16 cellular contexts compared by ENCODE assay signal in genomic region chr4:100945789-100946188, GRCh38.
"Had no signal": no experiment of that assay in that cellular context is flagged by ENCODE, and none has a peak within 500 bp of the region (broad histone marks: within the 10 kb centered on the region; RNA-seq: fewer than 3 reads in every experiment).

No MANE protein-coding gene starts in this region.

- ATAC-seq: effector memory CD8-positive, alpha-beta T cell; gastrocnemius medialis; left lobe of liver; mucosa of descending colon; natural killer cell treated with Interleukin-12 subunit alpha and Interleukin-12 subunit beta and Interleukin-15 and Interleukin-18, amount 100 ng/mL, for 72 hours; right cardiac atrium had no signal

- DNase-seq: effector memory CD8-positive, alpha-beta T cell; gastrocnemius medialis; islet precursor cell; mammary epithelial cell; mucosa of descending colon; nucleus accumbens; ovary; right cardiac atrium; small intestine; stimulated activated CD4-positive, alpha-beta T cell treated with anti-CD3 and anti-CD28 coated beads, Interleukin-12 subunit alpha, Interleukin-12 subunit beta, amount 100 ng/mL, for 4 hours; stimulated activated naive CD4-positive, alpha-beta T cell; stomach; substantia nigra; transverse colon had no signal
